1 cellular context compared by ENCODE assay signal in the genomic region with DNA sequence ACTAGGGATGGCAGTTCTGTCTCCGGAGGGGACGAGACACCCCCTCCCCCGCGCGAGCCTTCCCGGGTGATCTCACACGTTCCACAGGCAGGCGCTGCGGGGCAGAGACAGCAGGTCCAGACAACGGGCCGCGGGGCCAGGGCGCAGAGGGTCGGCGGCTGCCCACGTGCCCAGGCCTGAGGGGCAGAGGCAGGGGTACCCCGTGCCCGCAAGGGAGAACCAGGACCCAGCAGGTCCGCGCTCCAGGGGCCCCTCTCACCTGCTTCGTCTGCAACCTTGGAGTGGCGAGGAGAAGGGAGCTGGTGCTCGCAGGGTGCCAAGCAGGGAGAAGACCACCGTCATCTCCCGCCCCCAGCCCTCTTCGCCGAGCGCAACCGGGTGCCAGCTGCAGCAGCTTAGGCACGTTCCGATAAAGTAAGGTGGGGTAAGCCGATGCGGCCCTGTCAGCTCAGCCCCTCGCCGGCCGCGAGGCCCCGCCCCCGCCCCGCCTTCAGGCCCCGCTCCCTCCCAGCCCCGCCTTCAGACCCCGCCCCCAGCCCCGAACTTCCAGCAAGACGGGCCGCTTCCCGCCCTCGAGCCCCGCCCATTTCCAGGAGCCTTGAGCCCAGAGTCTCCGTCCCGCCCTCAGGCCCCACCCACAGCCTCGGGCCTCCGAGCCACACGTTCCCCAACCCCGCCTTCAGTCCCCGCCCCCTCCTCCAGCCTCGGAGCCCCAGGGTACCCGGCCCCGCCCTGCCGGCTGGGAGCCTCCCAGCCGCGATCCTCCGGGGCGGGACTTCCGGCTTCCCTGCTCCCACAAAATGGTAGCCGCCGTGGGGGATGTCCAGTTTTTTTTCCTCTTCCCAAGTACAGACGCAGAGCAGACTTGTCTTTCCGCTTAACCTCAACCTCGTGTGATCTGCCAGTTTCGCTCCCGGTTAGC.
TF ChIP-seq lines count a peak whose summit lies in the region.

A gene with protein sequence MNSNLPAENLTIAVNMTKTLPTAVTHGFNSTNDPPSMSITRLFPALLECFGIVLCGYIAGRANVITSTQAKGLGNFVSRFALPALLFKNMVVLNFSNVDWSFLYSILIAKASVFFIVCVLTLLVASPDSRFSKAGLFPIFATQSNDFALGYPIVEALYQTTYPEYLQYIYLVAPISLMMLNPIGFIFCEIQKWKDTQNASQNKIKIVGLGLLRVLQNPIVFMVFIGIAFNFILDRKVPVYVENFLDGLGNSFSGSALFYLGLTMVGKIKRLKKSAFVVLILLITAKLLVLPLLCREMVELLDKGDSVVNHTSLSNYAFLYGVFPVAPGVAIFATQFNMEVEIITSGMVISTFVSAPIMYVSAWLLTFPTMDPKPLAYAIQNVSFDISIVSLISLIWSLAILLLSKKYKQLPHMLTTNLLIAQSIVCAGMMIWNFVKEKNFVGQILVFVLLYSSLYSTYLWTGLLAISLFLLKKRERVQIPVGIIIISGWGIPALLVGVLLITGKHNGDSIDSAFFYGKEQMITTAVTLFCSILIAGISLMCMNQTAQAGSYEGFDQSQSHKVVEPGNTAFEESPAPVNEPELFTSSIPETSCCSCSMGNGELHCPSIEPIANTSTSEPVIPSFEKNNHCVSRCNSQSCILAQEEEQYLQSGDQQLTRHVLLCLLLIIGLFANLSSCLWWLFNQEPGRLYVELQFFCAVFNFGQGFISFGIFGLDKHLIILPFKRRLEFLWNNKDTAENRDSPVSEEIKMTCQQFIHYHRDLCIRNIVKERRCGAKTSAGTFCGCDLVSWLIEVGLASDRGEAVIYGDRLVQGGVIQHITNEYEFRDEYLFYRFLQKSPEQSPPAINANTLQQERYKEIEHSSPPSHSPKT (minus strand): TSS at position 416 of the 922 bp plus-strand sequence. CDS start 5,073 bp downstream, outside the sequence.

TF ChIP-seq in HepG2, 621 proteins besides CTCF, POLR2A, EP300 and RAD21 (continued from another document and continues in another):
- TF ChIP-seq, protein P1, sequence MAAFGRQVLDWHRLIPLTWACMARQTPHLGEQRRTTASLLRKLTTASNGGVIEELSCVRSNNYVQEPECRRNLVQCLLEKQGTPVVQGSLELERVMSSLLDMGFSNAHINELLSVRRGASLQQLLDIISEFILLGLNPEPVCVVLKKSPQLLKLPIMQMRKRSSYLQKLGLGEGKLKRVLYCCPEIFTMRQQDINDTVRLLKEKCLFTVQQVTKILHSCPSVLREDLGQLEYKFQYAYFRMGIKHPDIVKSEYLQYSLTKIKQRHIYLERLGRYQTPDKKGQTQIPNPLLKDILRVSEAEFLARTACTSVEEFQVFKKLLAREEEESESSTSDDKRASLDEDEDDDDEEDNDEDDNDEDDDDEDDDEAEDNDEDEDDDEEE (CRISPR knock-in tag; IDR thresholded peaks at IDR 0.05): no peak
- no peak for TF ChIP-seq TBP (CRISPR knock-in tag; IDR thresholded peaks at IDR 0.05)
- TF ChIP-seq, protein P2, sequence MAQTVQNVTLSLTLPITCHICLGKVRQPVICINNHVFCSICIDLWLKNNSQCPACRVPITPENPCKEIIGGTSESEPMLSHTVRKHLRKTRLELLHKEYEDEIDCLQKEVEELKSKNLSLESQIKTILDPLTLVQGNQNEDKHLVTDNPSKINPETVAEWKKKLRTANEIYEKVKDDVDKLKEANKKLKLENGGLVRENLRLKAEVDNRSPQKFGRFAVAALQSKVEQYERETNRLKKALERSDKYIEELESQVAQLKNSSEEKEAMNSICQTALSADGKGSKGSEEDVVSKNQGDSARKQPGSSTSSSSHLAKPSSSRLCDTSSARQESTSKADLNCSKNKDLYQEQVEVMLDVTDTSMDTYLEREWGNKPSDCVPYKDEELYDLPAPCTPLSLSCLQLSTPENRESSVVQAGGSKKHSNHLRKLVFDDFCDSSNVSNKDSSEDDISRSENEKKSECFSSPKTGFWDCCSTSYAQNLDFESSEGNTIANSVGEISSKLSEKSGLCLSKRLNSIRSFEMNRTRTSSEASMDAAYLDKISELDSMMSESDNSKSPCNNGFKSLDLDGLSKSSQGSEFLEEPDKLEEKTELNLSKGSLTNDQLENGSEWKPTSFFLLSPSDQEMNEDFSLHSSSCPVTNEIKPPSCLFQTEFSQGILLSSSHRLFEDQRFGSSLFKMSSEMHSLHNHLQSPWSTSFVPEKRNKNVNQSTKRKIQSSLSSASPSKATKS (CRISPR knock-in tag; IDR thresholded peaks at IDR 0.05): no peak
- TF ChIP-seq, protein P3, sequence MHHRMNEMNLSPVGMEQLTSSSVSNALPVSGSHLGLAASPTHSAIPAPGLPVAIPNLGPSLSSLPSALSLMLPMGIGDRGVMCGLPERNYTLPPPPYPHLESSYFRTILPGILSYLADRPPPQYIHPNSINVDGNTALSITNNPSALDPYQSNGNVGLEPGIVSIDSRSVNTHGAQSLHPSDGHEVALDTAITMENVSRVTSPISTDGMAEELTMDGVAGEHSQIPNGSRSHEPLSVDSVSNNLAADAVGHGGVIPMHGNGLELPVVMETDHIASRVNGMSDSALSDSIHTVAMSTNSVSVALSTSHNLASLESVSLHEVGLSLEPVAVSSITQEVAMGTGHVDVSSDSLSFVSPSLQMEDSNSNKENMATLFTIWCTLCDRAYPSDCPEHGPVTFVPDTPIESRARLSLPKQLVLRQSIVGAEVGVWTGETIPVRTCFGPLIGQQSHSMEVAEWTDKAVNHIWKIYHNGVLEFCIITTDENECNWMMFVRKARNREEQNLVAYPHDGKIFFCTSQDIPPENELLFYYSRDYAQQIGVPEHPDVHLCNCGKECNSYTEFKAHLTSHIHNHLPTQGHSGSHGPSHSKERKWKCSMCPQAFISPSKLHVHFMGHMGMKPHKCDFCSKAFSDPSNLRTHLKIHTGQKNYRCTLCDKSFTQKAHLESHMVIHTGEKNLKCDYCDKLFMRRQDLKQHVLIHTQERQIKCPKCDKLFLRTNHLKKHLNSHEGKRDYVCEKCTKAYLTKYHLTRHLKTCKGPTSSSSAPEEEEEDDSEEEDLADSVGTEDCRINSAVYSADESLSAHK (CRISPR knock-in tag; IDR thresholded peaks at IDR 0.05; ENCODE audit: borderline replicate concordance): no peak
- TF ChIP-seq, protein P4, sequence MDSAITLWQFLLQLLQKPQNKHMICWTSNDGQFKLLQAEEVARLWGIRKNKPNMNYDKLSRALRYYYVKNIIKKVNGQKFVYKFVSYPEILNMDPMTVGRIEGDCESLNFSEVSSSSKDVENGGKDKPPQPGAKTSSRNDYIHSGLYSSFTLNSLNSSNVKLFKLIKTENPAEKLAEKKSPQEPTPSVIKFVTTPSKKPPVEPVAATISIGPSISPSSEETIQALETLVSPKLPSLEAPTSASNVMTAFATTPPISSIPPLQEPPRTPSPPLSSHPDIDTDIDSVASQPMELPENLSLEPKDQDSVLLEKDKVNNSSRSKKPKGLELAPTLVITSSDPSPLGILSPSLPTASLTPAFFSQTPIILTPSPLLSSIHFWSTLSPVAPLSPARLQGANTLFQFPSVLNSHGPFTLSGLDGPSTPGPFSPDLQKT (CRISPR knock-in tag; IDR thresholded peaks at IDR 0.05; ENCODE audit: borderline replicate concordance): no peak
- peak; percentile 56 for TF ChIP-seq RBFOX2 (IDR thresholded peaks at IDR 0.05; ENCODE audit: low read depth, low read length)
- TF ChIP-seq JUND (CRISPR knock-in tag; IDR thresholded peaks at IDR 0.05): no peak
- TF ChIP-seq ZBTB38 (CRISPR knock-in tag; IDR thresholded peaks at IDR 0.05): 0 out of 2 replicates have a peak, but pooled peaks have one; percentile 32
- TF ChIP-seq ZNF496 (CRISPR knock-in tag; IDR thresholded peaks at IDR 0.05; ENCODE audit: insufficient replicate concordance): no peak
- no peak for TF ChIP-seq SOX13 (IDR thresholded peaks at IDR 0.05)
- peak in 1 of 2 experiments; percentile 7; a peak in 1 of 4 replicates for TF ChIP-seq SOX13 (CRISPR knock-in tag; conservative IDR thresholded peaks at IDR 0.05 in 1 of 2, IDR thresholded peaks at IDR 0.05 in 1 of 2)
- TF ChIP-seq ZNF777 (CRISPR knock-in tag; IDR thresholded peaks at IDR 0.05): no peak
- TF ChIP-seq, protein P5, sequence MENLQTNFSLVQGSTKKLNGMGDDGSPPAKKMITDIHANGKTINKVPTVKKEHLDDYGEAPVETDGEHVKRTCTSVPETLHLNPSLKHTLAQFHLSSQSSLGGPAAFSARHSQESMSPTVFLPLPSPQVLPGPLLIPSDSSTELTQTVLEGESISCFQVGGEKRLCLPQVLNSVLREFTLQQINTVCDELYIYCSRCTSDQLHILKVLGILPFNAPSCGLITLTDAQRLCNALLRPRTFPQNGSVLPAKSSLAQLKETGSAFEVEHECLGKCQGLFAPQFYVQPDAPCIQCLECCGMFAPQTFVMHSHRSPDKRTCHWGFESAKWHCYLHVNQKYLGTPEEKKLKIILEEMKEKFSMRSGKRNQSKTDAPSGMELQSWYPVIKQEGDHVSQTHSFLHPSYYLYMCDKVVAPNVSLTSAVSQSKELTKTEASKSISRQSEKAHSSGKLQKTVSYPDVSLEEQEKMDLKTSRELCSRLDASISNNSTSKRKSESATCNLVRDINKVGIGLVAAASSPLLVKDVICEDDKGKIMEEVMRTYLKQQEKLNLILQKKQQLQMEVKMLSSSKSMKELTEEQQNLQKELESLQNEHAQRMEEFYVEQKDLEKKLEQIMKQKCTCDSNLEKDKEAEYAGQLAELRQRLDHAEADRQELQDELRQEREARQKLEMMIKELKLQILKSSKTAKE (CRISPR knock-in tag; IDR thresholded peaks at IDR 0.05; ENCODE audit: borderline replicate concordance): no peak
- TF ChIP-seq SP5 (CRISPR knock-in tag; IDR thresholded peaks at IDR 0.05; ENCODE audit: borderline replicate concordance, low read depth): no peak
- TF ChIP-seq MEIS2 (CRISPR knock-in tag; IDR thresholded peaks at IDR 0.05): no peak
- no peak for TF ChIP-seq ZNF766 (CRISPR knock-in tag; IDR thresholded peaks at IDR 0.05; ENCODE audit: borderline replicate concordance)
- TF ChIP-seq PAWR (CRISPR knock-in tag; IDR thresholded peaks at IDR 0.05; ENCODE audit: borderline replicate concordance): no peak
- TF ChIP-seq, protein P6, sequence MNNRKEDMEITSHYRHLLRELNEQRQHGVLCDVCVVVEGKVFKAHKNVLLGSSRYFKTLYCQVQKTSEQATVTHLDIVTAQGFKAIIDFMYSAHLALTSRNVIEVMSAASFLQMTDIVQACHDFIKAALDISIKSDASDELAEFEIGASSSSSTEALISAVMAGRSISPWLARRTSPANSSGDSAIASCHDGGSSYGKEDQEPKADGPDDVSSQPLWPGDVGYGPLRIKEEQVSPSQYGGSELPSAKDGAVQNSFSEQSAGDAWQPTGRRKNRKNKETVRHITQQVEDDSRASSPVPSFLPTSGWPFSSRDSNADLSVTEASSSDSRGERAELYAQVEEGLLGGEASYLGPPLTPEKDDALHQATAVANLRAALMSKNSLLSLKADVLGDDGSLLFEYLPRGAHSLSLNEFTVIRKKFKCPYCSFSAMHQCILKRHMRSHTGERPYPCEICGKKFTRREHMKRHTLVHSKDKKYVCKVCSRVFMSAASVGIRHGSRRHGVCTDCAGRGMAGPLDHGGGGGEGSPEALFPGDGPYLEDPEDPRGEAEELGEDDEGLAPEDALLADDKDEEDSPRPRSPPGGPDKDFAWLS (CRISPR knock-in tag; IDR thresholded peaks at IDR 0.05; ENCODE audit: borderline replicate concordance): no peak
- TF ChIP-seq ZKSCAN1 (IDR thresholded peaks at IDR 0.05; ENCODE audit: low read length): no peak
- TF ChIP-seq, protein P7, sequence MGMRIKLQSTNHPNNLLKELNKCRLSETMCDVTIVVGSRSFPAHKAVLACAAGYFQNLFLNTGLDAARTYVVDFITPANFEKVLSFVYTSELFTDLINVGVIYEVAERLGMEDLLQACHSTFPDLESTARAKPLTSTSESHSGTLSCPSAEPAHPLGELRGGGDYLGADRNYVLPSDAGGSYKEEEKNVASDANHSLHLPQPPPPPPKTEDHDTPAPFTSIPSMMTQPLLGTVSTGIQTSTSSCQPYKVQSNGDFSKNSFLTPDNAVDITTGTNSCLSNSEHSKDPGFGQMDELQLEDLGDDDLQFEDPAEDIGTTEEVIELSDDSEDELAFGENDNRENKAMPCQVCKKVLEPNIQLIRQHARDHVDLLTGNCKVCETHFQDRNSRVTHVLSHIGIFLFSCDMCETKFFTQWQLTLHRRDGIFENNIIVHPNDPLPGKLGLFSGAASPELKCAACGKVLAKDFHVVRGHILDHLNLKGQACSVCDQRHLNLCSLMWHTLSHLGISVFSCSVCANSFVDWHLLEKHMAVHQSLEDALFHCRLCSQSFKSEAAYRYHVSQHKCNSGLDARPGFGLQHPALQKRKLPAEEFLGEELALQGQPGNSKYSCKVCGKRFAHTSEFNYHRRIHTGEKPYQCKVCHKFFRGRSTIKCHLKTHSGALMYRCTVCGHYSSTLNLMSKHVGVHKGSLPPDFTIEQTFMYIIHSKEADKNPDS (CRISPR knock-in tag; IDR thresholded peaks at IDR 0.05): no peak
- no peak for TF ChIP-seq ZFP62 (CRISPR knock-in tag; IDR thresholded peaks at IDR 0.05)
- TF ChIP-seq, protein P8, sequence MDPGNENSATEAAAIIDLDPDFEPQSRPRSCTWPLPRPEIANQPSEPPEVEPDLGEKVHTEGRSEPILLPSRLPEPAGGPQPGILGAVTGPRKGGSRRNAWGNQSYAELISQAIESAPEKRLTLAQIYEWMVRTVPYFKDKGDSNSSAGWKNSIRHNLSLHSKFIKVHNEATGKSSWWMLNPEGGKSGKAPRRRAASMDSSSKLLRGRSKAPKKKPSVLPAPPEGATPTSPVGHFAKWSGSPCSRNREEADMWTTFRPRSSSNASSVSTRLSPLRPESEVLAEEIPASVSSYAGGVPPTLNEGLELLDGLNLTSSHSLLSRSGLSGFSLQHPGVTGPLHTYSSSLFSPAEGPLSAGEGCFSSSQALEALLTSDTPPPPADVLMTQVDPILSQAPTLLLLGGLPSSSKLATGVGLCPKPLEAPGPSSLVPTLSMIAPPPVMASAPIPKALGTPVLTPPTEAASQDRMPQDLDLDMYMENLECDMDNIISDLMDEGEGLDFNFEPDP (CRISPR knock-in tag; conservative IDR thresholded peaks at IDR 0.05): no peak
- no peak for TF ChIP-seq HMG20B (CRISPR knock-in tag; conservative IDR thresholded peaks at IDR 0.05)
- peak; percentile 52; the same call in 1 of the 2 replicates for TF ChIP-seq ZNF709 (CRISPR knock-in tag; IDR thresholded peaks at IDR 0.05)
- no peak for TF ChIP-seq ZNF292 (CRISPR knock-in tag; IDR thresholded peaks at IDR 0.05; ENCODE audit: borderline replicate concordance, low read depth)
- no peak for TF ChIP-seq ZNF746 (CRISPR knock-in tag; IDR thresholded peaks at IDR 0.05)
- no peak for TF ChIP-seq SOX5 (CRISPR knock-in tag; IDR thresholded peaks at IDR 0.05; ENCODE audit: borderline replicate concordance)
- TF ChIP-seq, protein P9, sequence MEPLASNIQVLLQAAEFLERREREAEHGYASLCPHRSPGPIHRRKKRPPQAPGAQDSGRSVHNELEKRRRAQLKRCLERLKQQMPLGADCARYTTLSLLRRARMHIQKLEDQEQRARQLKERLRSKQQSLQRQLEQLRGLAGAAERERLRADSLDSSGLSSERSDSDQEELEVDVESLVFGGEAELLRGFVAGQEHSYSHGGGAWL (CRISPR knock-in tag; IDR thresholded peaks at IDR 0.05): peak; percentile 57; the same call in 1 of the 2 replicates
- TF ChIP-seq MBD4 (IDR thresholded peaks at IDR 0.05; ENCODE audit: borderline replicate concordance, low read length): no peak
- no peak for TF ChIP-seq GLI4 (CRISPR knock-in tag; IDR thresholded peaks at IDR 0.05; ENCODE audit: borderline replicate concordance)
- TF ChIP-seq, protein P10, sequence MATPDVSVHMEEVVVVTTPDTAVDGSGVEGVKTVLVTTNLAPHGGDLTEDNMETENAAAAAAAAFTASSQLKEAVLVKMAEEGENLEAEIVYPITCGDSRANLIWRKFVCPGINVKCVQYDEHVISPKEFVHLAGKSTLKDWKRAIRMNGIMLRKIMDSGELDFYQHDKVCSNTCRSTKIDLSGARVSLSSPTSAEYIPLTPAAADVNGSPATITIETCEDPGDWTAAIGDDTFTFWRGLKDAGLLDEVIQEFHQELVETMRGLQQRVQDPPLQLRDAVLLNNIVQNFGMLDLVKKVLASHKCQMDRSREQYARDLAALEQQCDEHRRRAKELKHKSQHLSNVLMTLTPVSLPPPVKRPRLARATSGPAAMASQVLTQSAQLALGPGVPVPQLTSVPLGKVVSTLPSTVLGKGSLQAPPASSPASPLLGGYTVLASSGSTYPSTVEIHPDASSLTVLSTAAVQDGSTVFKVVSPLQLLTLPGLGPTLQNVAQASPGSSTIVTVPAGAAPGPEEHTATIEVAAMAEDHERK (CRISPR knock-in tag; IDR thresholded peaks at IDR 0.05; ENCODE audit: low read depth): no peak
- TF ChIP-seq ZNF343 (CRISPR knock-in tag; IDR thresholded peaks at IDR 0.05): no peak
- no peak for TF ChIP-seq MZF1 (CRISPR knock-in tag; IDR thresholded peaks at IDR 0.05; ENCODE audit: borderline replicate concordance)
